ENCODE assay signal across 32 cellular contexts in the genomic region with DNA sequence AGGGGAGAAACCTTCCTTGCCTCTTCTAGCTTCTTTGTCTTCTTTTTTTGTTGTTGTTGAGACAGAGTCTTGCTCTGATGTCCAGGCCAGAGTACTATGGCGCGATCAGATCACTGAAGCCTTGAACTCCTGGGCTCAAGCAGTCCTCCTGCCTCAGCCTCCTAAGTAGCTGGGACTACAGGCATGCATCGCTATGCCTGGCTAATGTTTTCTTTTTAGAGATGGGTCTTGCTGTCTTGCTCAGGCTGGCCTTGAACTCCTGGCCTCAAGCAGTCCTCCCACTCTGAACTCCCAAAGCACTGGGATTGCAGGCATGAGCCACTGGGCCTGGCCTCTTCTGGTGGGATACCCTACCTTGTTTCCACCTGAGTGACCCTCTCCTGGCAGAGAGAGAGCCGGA. TPM values are rescaled to one million over a fixed set of nuclear protein-coding genes. Genes with fewer than 3 reads are reported as not detected.
"Had no signal": no experiment of that assay in that cellular context is flagged by ENCODE, and none has a peak within 500 bp of the region (broad histone marks: within the 10 kb centered on the region; RNA-seq: fewer than 3 reads in every experiment).

No MANE protein-coding gene starts in this region.

- H3K9me3 ChIP-seq: esophagus muscularis mucosa, gastroesophageal sphincter, mucosa of descending colon, psoas muscle, spleen, suprapubic skin, transverse colon, vagina had no signal

- H3K4me3 Mint-ChIP-seq: mesothelial cell of epicardium; nephron; stimulated activated naive B cell treated with anti-CD40 and anti-IgM and Interleukin-4, amounts not matched to agents 10 μg/mL and 1 μg/mL and 100 μg/mL, for 72 hours; stimulated activated naive CD8-positive, alpha-beta T cell treated with anti-CD3 and anti-CD28 coated beads, Interleukin-15, Interleukin-2, amounts not matched to agents 100 ng/mL and 50 ng/mL, for 24 hours had no signal

- DNase-seq: dermis blood vessel endothelial cell; effector memory CD4-positive, alpha-beta T cell; foreskin keratinocyte; heart left ventricle; kidney; left lung; mesenchymal stem cell; mucosa of descending colon; naive thymus-derived CD4-positive, alpha-beta T cell; psoas muscle; right cardiac atrium; spleen; stimulated activated naive B cell treated with anti-CD40 and anti-IgM and Interleukin-4, amounts not matched to agents 10 μg/mL and 1 μg/mL and 100 μg/mL, for 72 hours; transverse colon had no signal

- H3K36me3 Mint-ChIP-seq: mesothelial cell of epicardium, neural progenitor cell had no signal

- H3K4me3 ChIP-seq: esophagus muscularis mucosa, gastroesophageal sphincter, heart left ventricle, hepatocyte, left lung, mucosa of descending colon, neural progenitor cell, psoas muscle, skin epidermis, spleen, suprapubic skin, transverse colon, vagina had no signal

- H3K4me1 ChIP-seq: foreskin keratinocyte had no signal

- H3K4me2 ChIP-seq: hepatocyte, neural progenitor cell had no signal

- H2AFZ ChIP-seq: hepatocyte, neural progenitor cell had no signal

- H3K27ac ChIP-seq: esophagus muscularis mucosa, foreskin keratinocyte, gastroesophageal sphincter, heart left ventricle, hepatocyte, left lung, neural progenitor cell, psoas muscle, skin epidermis, spleen, suprapubic skin, transverse colon, vagina had no signal

- ATAC-seq: foreskin keratinocyte; gastroesophageal sphincter; heart left ventricle; left lung; mucosa of descending colon; naive thymus-derived CD4-positive, alpha-beta T cell; psoas muscle; right cardiac atrium; stimulated activated naive B cell treated with anti-CD40 and anti-IgM and Interleukin-4, amounts not matched to agents 10 μg/mL and 1 μg/mL and 100 μg/mL, for 72 hours had no signal

- H3K36me3 ChIP-seq: neural progenitor cell, suprapubic skin, transverse colon, vagina had no signal

- H3K27ac Mint-ChIP-seq: nephron; stimulated activated naive B cell treated with anti-CD40 and anti-IgM and Interleukin-4, amounts not matched to agents 10 μg/mL and 1 μg/mL and 100 μg/mL, for 72 hours; stimulated activated naive CD8-positive, alpha-beta T cell treated with anti-CD3 and anti-CD28 coated beads, Interleukin-15, Interleukin-2, amounts not matched to agents 100 ng/mL and 50 ng/mL, for 24 hours had no signal

- FAIRE-seq: colon, endothelial cell of umbilical vein, kidney had no signal

- H3K9ac ChIP-seq: neural progenitor cell had no signal

- H3K9me3 Mint-ChIP-seq: nephron; stimulated activated naive B cell treated with anti-CD40 and anti-IgM and Interleukin-4, amounts not matched to agents 10 μg/mL and 1 μg/mL and 100 μg/mL, for 72 hours; stimulated activated naive CD8-positive, alpha-beta T cell treated with anti-CD3 and anti-CD28 coated beads, Interleukin-15, Interleukin-2, amounts not matched to agents 100 ng/mL and 50 ng/mL, for 24 hours had no signal

RNA-seq across cellular contexts. Expression of gene LCNL1, which starts 6.1 kb away (rescaled TPM):
- total RNA-seq: dermis blood vessel endothelial cell, endothelial cell of umbilical vein, epithelial cell of proximal tubule, foreskin keratinocyte, lung microvascular endothelial cell, renal cortical epithelial cell had no signal
- polyA plus RNA-seq: endothelial cell of umbilical vein; foreskin keratinocyte; naive thymus-derived CD4-positive, alpha-beta T cell had no signal

RNA-seq across cellular contexts. Expression of gene CLIC3, which starts 7.5 kb away (rescaled TPM):
- total RNA-seq: dermis blood vessel endothelial cell, endothelial cell of umbilical vein, lung microvascular endothelial cell had no signal

RNA-seq across cellular contexts. Expression of gene PTGDS, which starts 11.6 kb away (rescaled TPM):
- total RNA-seq: endothelial cell of umbilical vein, epithelial cell of proximal tubule, foreskin keratinocyte had no signal
- polyA plus RNA-seq: endothelial cell of umbilical vein; foreskin keratinocyte; naive thymus-derived CD4-positive, alpha-beta T cell had no signal

RNA-seq across cellular contexts. Expression of gene LCN12, which starts 36.8 kb away (rescaled TPM):
- total RNA-seq: dermis blood vessel endothelial cell, esophagus muscularis mucosa, foreskin keratinocyte, gastroesophageal sphincter, lower leg skin, lung microvascular endothelial cell, osteoblast, vagina had no signal
- polyA plus RNA-seq: fibroblast of lung; naive thymus-derived CD4-positive, alpha-beta T cell had no signal
